ENCODE assay signal across 8 cellular contexts in genomic region chr16:54436342-54436741, GRCh38.
"Had no signal": no experiment of that assay in that cellular context is flagged by ENCODE, and none has a peak within 500 bp of the region (broad histone marks: within the 10 kb centered on the region; RNA-seq: fewer than 3 reads in every experiment).

No MANE protein-coding gene starts in this region.

- H3K9me3 ChIP-seq: HAP-1 had no signal

- H3K9ac ChIP-seq: GM23248 had no signal

- ATAC-seq: HCT116, K562 had no signal

- H3K36me3 ChIP-seq: HAP-1 had no signal

- H3K4me1 ChIP-seq: HAP-1 had no signal

- H3K4me3 ChIP-seq: GM23248, HAP-1, K562 had no signal

- DNase-seq: GM23248, GOT3, H7, HFFc6, IMR-90 had no signal

- H3K27ac ChIP-seq: GM23248 had no signal
